18 cellular contexts compared by ENCODE assay signal in the genomic region with DNA sequence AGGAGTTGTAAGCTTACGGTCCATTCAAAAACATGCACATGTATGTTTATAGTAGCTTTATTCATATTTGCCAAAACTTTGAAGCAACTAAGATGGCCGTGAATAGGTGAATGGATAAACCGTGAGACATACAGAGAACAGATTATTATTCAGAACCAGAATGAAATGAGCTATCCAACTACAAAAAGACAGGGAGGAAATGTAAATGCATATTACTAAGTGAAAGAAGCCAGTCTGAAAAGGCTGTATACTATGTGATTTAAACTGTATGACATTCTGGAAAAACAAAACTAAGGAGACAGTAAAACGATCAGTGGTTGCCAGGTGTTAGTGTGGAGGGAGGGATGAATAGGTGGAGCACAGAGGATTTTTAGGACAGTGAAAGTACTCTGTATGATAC.
"Had no signal": no experiment of that assay in that cellular context is flagged by ENCODE, and none has a peak within 500 bp of the region (broad histone marks: within the 10 kb centered on the region; RNA-seq: fewer than 3 reads in every experiment).

No MANE protein-coding gene starts in this region.

- H3K27me3 ChIP-seq: gastroesophageal sphincter, heart left ventricle, spleen, tibial artery had no signal

- H3K27ac Mint-ChIP-seq: stimulated activated naive B cell treated with anti-CD40 and anti-IgM and Interleukin-4, amounts not matched to agents 10 μg/mL and 1 μg/mL and 100 μg/mL, for 72 hours; T-helper 17 cell had no signal

- H3K4me3 Mint-ChIP-seq: stimulated activated naive B cell treated with anti-CD40 and anti-IgM and Interleukin-4, amounts not matched to agents 10 μg/mL and 1 μg/mL and 100 μg/mL, for 72 hours; T-helper 17 cell had no signal

- H3K36me3 Mint-ChIP-seq: stimulated activated naive B cell treated with anti-CD40 and anti-IgM and Interleukin-4, amounts not matched to agents 10 μg/mL and 1 μg/mL and 100 μg/mL, for 72 hours had no signal

- H3K36me3 ChIP-seq: gastroesophageal sphincter, heart left ventricle, left ventricle myocardium inferior, spleen, tibial artery, WERI-Rb-1 had no signal

- H3K9me3 ChIP-seq: gastroesophageal sphincter, spleen, tibial artery had no signal

- H3K27me3 Mint-ChIP-seq: T-helper 17 cell had no signal

- H3K9me3 Mint-ChIP-seq: stimulated activated naive B cell treated with anti-CD40 and anti-IgM and Interleukin-4, amounts not matched to agents 10 μg/mL and 1 μg/mL and 100 μg/mL, for 72 hours had no signal

- H3K4me3 ChIP-seq: gastroesophageal sphincter, heart left ventricle, left ventricle myocardium inferior, spleen, tibial artery had no signal

- DNase-seq: activated CD4-positive, alpha-beta T cell treated with anti-CD3 and anti-CD28 coated beads for 1 hour; activated gamma-delta T cell treated with Interleukin-2 at 50 U/mL for 16 hours; effector CD4-positive, alpha-beta T cell; heart left ventricle; kidney glomerular epithelial cell; left ventricle myocardium inferior; occipital lobe; posterior cingulate gyrus; retina; spleen; stimulated activated CD4-positive, alpha-beta T cell treated with anti-CD3 and anti-CD28 coated beads, Interleukin-4, amount 100 ng/mL, for 4 hours; stimulated activated naive B cell treated with anti-CD40 and anti-IgM and Interleukin-4, amounts not matched to agents 10 μg/mL and 1 μg/mL and 100 μg/mL, for 72 hours; substantia nigra; T-helper 17 cell; tibial artery; WERI-Rb-1 had no signal

- FAIRE-seq: urothelium cell line had no signal

- ATAC-seq: gastroesophageal sphincter; heart left ventricle; stimulated activated naive B cell treated with anti-CD40 and anti-IgM and Interleukin-4, amounts not matched to agents 10 μg/mL and 1 μg/mL and 100 μg/mL, for 72 hours; T-helper 17 cell had no signal

- H3K4me1 ChIP-seq: gastroesophageal sphincter, spleen, tibial artery had no signal

- H3K27ac ChIP-seq: gastroesophageal sphincter, heart left ventricle, left ventricle myocardium inferior, spleen, tibial artery, WERI-Rb-1 had no signal
